In genomic region chr18:48538531-48539405, GRCh38 we compare ENCODE assay signal across 8 cellular contexts. TPM values are rescaled to one million over a fixed set of nuclear protein-coding genes. Genes with fewer than 3 reads are reported as not detected.
DNase-seq lines count a peak whose midpoint lies in the region; ATAC-seq and TF ChIP-seq lines count a peak whose summit lies in the region.

Gene CTIF (plus strand): TSS chr18:48539031. CDS start chr18:48619566, 80,535 bp downstream.

- peaks cover 4 to 19% of the 10 kb centered on the region in 2 donors for H3K4me1 Mint-ChIP-seq in natural killer cell

- H3K9ac ChIP-seq in GM23248, result peak within 1 kb of the TSS; percentile 98

- no peaks in the 10 kb centered on the region for H3K9me3 Mint-ChIP-seq in natural killer cell

- no peaks in the 10 kb centered on the region for H3K9me2 ChIP-seq in GM23248 (ENCODE audit: insufficient read depth)

- H3K9me3 ChIP-seq in GM23248 (ENCODE audit: low read depth), result no peaks in the 10 kb centered on the region
- no peaks in the 10 kb centered on the region for H3K9me3 ChIP-seq in stomach

- DNase-seq in Daoy (ENCODE audit: low read depth) (peak; percentile 97), GM23248 (peak; percentile 98), Kasumi-1 (lab: John Stamatoyannopoulos, UW) (peak; percentile 94 to 98), RKO (ENCODE audit: low spot score) (peak; percentile 97), fibroblast of the aortic adventitia (ENCODE audit: low read depth) (peak; percentile 97), natural killer cell (peak; percentile 37), stomach (peak; percentile 95)
- peak; percentile 37 for DNase-seq in activated effector memory CD4-positive, alpha-beta T cell treated with Interleukin-2 at 50 U/mL for 16 hours

- 1% methylated on average over 38 to 54 of the region's 54 CpGs for WGBS in GM23248 (ENCODE audit: low coverage in 1 of 2, low lambda C conversion rate in 2 of 2, missing lambda C conversion rate in 2 of 2), 2 experiments
- WGBS in stomach, 5 donors, result 2 to 6% (median 2%) methylated on average over 45 to 54 of the region's 54 CpGs

- no peaks in the 10 kb centered on the region for H3K36me3 Mint-ChIP-seq in natural killer cell

- peaks cover 4% of the 10 kb centered on the region for H4K20me1 ChIP-seq in GM23248 (ENCODE audit: insufficient read depth)

- peaks cover 34% of the 10 kb centered on the region for H3K79me2 ChIP-seq in GM23248 (ENCODE audit: insufficient read depth)

- peak within 1 kb of the TSS; percentile 92 for H3K27ac ChIP-seq in GM23248
- peak within 1 kb of the TSS; percentile 91 to 96 (median 93) for H3K27ac ChIP-seq in stomach

- H3K27me3 Mint-ChIP-seq in natural killer cell (ENCODE audit: low read depth in 2 of 2), result peaks cover 3 to 6% of the 10 kb centered on the region in 2 donors

- in situ Hi-C loops in GM23248 (cut with MboI), result no loop called here

- no peak for TF ChIP-seq POLR2A in stomach (IDR thresholded peaks at IDR 0.05)

- TF ChIP-seq EP300 in stomach (IDR thresholded peaks at IDR 0.05), result no peak

- intact Hi-C loops in natural killer cell (cut with micrococcal nuclease), result no loop called here
- intact Hi-C loops in stomach (cut with DNase I; ENCODE audit: low total_unique reads), result no loop called here

- H3K36me3 ChIP-seq in GM23248 (ENCODE audit: low read depth), result 0 out of 2 replicates have a peak, but pooled peaks cover 3% of the 10 kb centered on the region
- no peaks in the 10 kb centered on the region for H3K36me3 ChIP-seq in stomach

- H3K4me1 ChIP-seq in GM23248 (ENCODE audit: insufficient read depth), result peaks cover 35% of the 10 kb centered on the region
- H3K4me1 ChIP-seq in stomach, result peaks cover 6 to 41% (median 35%) of the 10 kb centered on the region in 4 donors

- H3K4me3 Mint-ChIP-seq in natural killer cell, result peak within 1 kb of the TSS; percentile 90

- peak within 1 kb of the TSS; percentile 100 for H2AFZ ChIP-seq in GM23248

- ATAC-seq in natural killer cell, result peak; percentile 66 to 75 (median 72)

- H3K27me3 ChIP-seq in GM23248 (replicated peaks; ENCODE audit: insufficient read depth), result no peaks in the 10 kb centered on the region
- H3K27me3 ChIP-seq in stomach, result no peaks in the 10 kb centered on the region

- peaks cover 16% of the 10 kb centered on the region for H3F3A ChIP-seq in GM23248 (ENCODE audit: insufficient read depth)

- H3K4me3 ChIP-seq in GM23248 (peak within 1 kb of the TSS; percentile 99), fibroblast of the aortic adventitia (ENCODE audit: low read depth, low read length) (peak within 1 kb of the TSS; percentile 87), stomach (peak within 1 kb of the TSS; percentile 77 to 93 (median 84))

- TF ChIP-seq CTCF in fibroblast of the aortic adventitia (IDR thresholded peaks at IDR 0.05; ENCODE audit: insufficient read depth, low read length) (no peak), natural killer cell (IDR thresholded peaks at IDR 0.05) (no peak), stomach (IDR thresholded peaks at IDR 0.05) (no peak)

- peak within 1 kb of the TSS; percentile 100 for H3K4me2 ChIP-seq in GM23248 (ENCODE audit: unreplicated experiment)

- peak within 1 kb of the TSS in 1 of 2 donors; percentile 63 for H3K27ac Mint-ChIP-seq in natural killer cell

RNA-seq across cellular contexts. Expression of gene CTIF, which starts in this region (rescaled TPM):
- 3.6 and 8.2 TPM in 2 replicates for total RNA-seq in Daoy (2014; rRNA removed; shearing (Covaris generic))
- total RNA-seq in GM23248 (2014; rRNA removed; shearing (Covaris generic)), result 46.8 and 49.2 TPM in 2 replicates
- 19.6 and 21.5 TPM in 2 replicates for polyA plus RNA-seq in GM23248 (2016; fragmentation: Nextera tagmentation; extraction: Ambion mirVana)
- total RNA-seq in fibroblast of the aortic adventitia (ENCODE audit: low replicate concordance), result 29.0 and 30.7 TPM in 2 replicates
- 10 to 100 TPM in 1 of 3 donors, 1 to 10 TPM in 2; 6.9 to 10.2 (median 8.2) TPM for total RNA-seq in natural killer cell
- total RNA-seq in stomach, result 100 to 1,000 TPM in 1 of 5 donors, 10 to 100 TPM in 4; 16.3 to 105 (median 28.4) TPM
- 10 to 100 TPM; 23.0 to 50.9 (median 32.2) TPM for polyA plus RNA-seq in stomach

Comparison
In these comparisons a context has a peak if more than half of its experiments do, and no peak if none do; other contexts are left out.
1. Peak in every context shown above with its lines: DNase-seq, ATAC-seq, H3K4me3 ChIP-seq and H3K27ac ChIP-seq.
2. DNase-seq: peak in every context shown above with its lines; median percentile 98 in GM23248; 97 in Daoy; 97 in RKO; 97 in fibroblast of the aortic adventitia; 96 in Kasumi-1; 95 in stomach; 37 in activated effector memory CD4-positive, alpha-beta T cell treated with Interleukin-2 at 50 U/mL for 16 hours; 37 in natural killer cell.